In genomic region chr12:910416-910815, GRCh38 we compare ENCODE assay signal across 12 cellular contexts. TPM values are rescaled to one million over a fixed set of nuclear protein-coding genes. Genes with fewer than 3 reads are reported as not detected.
DNase-seq lines count a peak whose midpoint lies in the region; ATAC-seq and TF ChIP-seq lines count a peak whose summit lies in the region.
"Had no signal": no experiment of that assay in that cellular context is flagged by ENCODE, and none has a peak within 500 bp of the region (broad histone marks: within the 10 kb centered on the region; RNA-seq: fewer than 3 reads in every experiment).

No MANE protein-coding gene starts in this region.

- no peaks in the 10 kb centered on the region for H3K27me3 Mint-ChIP-seq in CD4-positive, CD25-positive, alpha-beta regulatory T cell
- H3K27me3 Mint-ChIP-seq in activated T-helper 17 cell treated with anti-CD3 and anti-CD28 coated beads, Interleukin-2, amount 50 U/mL, for 72 hours, result no peaks in the 10 kb centered on the region
- no peaks in the 10 kb centered on the region for H3K27me3 Mint-ChIP-seq in naive B cell

- TF ChIP-seq CTCF in A673 (conservative IDR thresholded peaks at IDR 0.05; ENCODE audit: low read depth, low read length), result no peak

- no peak overlapping the region for H3K4me3 ChIP-seq in A673 (ENCODE audit: low read depth, low read length, poor library complexity, severe bottlenecking)
- H3K4me3 ChIP-seq in CD4-positive, CD25-positive, alpha-beta regulatory T cell (ENCODE audit: low read depth, low read length), result no peak overlapping the region

- intact Hi-C loops in A673 (cut with micrococcal nuclease; ENCODE audit: unreplicated experiment), result no loop called here

- H3K36me3 ChIP-seq in A673 (ENCODE audit: insufficient read depth, low read length, poor library complexity, severe bottlenecking), result peaks cover 84% of the 10 kb centered on the region
- H3K36me3 ChIP-seq in CD4-positive, CD25-positive, alpha-beta regulatory T cell (ENCODE audit: control insufficient read depth, insufficient read depth, low read length), result peaks cover 95% of the 10 kb centered on the region

- no peaks in the 10 kb centered on the region for H3K27me3 ChIP-seq in A673 (replicated peaks; ENCODE audit: insufficient read depth, low read depth, low read length, poor library complexity)
- H3K27me3 ChIP-seq in CD4-positive, CD25-positive, alpha-beta regulatory T cell (ENCODE audit: control insufficient read depth, insufficient read depth, low read length), result no peaks in the 10 kb centered on the region

- H3K4me1 Mint-ChIP-seq in CD4-positive, CD25-positive, alpha-beta regulatory T cell, result peaks cover 11 to 22% (median 18%) of the 10 kb centered on the region in 4 donors
- H3K4me1 Mint-ChIP-seq in activated T-helper 17 cell treated with anti-CD3 and anti-CD28 coated beads, Interleukin-2, amount 50 U/mL, for 72 hours, result no peaks in the 10 kb centered on the region
- peaks cover 8 to 21% (median 13%) of the 10 kb centered on the region in 3 donors for H3K4me1 Mint-ChIP-seq in naive B cell

- peak overlapping the region; percentile 15 for H3K27ac ChIP-seq in A673 (ENCODE audit: low read depth, low read length, poor library complexity, severe bottlenecking)
- H3K27ac ChIP-seq in CD4-positive, CD25-positive, alpha-beta regulatory T cell (ENCODE audit: insufficient read depth, low read length, poor library complexity, severe bottlenecking), result no peak overlapping the region

- H3K27ac Mint-ChIP-seq in CD4-positive, CD25-positive, alpha-beta regulatory T cell, result peak overlapping the region in 2 of 3 donors; percentile 1 to 71
- peak overlapping the region; percentile 50 for H3K27ac Mint-ChIP-seq in activated T-helper 17 cell treated with anti-CD3 and anti-CD28 coated beads, Interleukin-2, amount 50 U/mL, for 72 hours
- H3K27ac Mint-ChIP-seq in naive B cell, result peak overlapping the region in 5 of 6 donors; percentile 31 to 89 (median 63)

- no TSS peak for BruUV-seq in A673 (replicated peaks; lab: Mats Ljungman, UMichigan)

- no peak for ATAC-seq in CD4-positive, CD25-positive, alpha-beta regulatory T cell (ENCODE audit: low read depth in 2 of 2)
- no peak for ATAC-seq in activated T-helper 17 cell treated with anti-CD3 and anti-CD28 coated beads, Interleukin-2, amount 50 U/mL, for 72 hours (replicated peaks)
- no peak for ATAC-seq in naive B cell (ENCODE audit: low read depth in 2 of 2)
- ATAC-seq in GM21786 (IDR thresholded peaks at IDR 0.05; ENCODE audit: unreplicated experiment), result no peak

- no peaks in the 10 kb centered on the region for H3K4me1 ChIP-seq in A673 (ENCODE audit: insufficient read depth, low read length, poor library complexity, severe bottlenecking)
- peaks cover 5% of the 10 kb centered on the region for H3K4me1 ChIP-seq in CD4-positive, CD25-positive, alpha-beta regulatory T cell (ENCODE audit: control insufficient read depth, insufficient read depth, low read length, poor library complexity, severe bottlenecking)

- H3K9me3 Mint-ChIP-seq in CD4-positive, CD25-positive, alpha-beta regulatory T cell, result no peaks in the 10 kb centered on the region
- H3K9me3 Mint-ChIP-seq in activated T-helper 17 cell treated with anti-CD3 and anti-CD28 coated beads, Interleukin-2, amount 50 U/mL, for 72 hours, result no peaks in the 10 kb centered on the region
- no peaks in the 10 kb centered on the region for H3K9me3 Mint-ChIP-seq in naive B cell

- CTCF ChIA-PET in A673 (lab: Charles Lee), result no interaction called here

- H3K9me3 ChIP-seq in A673 (ENCODE audit: low read depth, low read length, poor library complexity, severe bottlenecking), result no peaks in the 10 kb centered on the region
- no peaks in the 10 kb centered on the region for H3K9me3 ChIP-seq in CD4-positive, CD25-positive, alpha-beta regulatory T cell (ENCODE audit: control insufficient read depth in 2 of 2, low read length in 2 of 2)

- POLR2A ChIA-PET in A673 (lab: Charles Lee; ENCODE audit: low non-redundant PET), result interaction anchor here (0.6 kb wide), 1 partner anchor 139 kb away, joined by 3 read pairs; no protein-coding TSS in a partner anchor

- peaks cover 50% of the 10 kb centered on the region for H3K36me3 Mint-ChIP-seq in CD4-positive, CD25-positive, alpha-beta regulatory T cell
- peaks cover 96% of the 10 kb centered on the region for H3K36me3 Mint-ChIP-seq in activated T-helper 17 cell treated with anti-CD3 and anti-CD28 coated beads, Interleukin-2, amount 50 U/mL, for 72 hours (ENCODE audit: low read depth)
- H3K36me3 Mint-ChIP-seq in naive B cell, result peaks cover 20 to 26% of the 10 kb centered on the region in 2 donors

- DNase-seq in A673 (ENCODE audit: low spot score), result no peak
- no peak for DNase-seq in CD4-positive, CD25-positive, alpha-beta regulatory T cell
- no peak for DNase-seq in naive B cell
- DNase-seq in SW480 (ENCODE audit: low spot score), result no peak
- no peak for DNase-seq in hypothalamus (lab: John Stamatoyannopoulos, UW)
- DNase-seq: GOT3, NCI-H1436, NCI-H2029 treated with DMSO at 0.1 percent for 48 hours, NCI-H748 treated with DMSO at 0.1 percent for 48 hours, SIG-M5 had no signal

- no peak overlapping the region for H3K4me3 Mint-ChIP-seq in CD4-positive, CD25-positive, alpha-beta regulatory T cell
- no peak overlapping the region for H3K4me3 Mint-ChIP-seq in activated T-helper 17 cell treated with anti-CD3 and anti-CD28 coated beads, Interleukin-2, amount 50 U/mL, for 72 hours
- H3K4me3 Mint-ChIP-seq in naive B cell, result no peak overlapping the region

RNA-seq across cellular contexts. Expression of gene RAD52, which starts 39.1 kb away (rescaled TPM):
- 23.0 and 24.7 TPM in 2 replicates for total RNA-seq in A673 (2021)
- 13.8 TPM for total RNA-seq in CD4-positive, CD25-positive, alpha-beta regulatory T cell
- polyA plus RNA-seq in CD4-positive, CD25-positive, alpha-beta regulatory T cell, result 1 to 10 TPM; 2.6 to 5.6 (median 2.9) TPM
- 1 to 10 TPM; 5.1 to 9.3 TPM for total RNA-seq in activated T-helper 17 cell treated with anti-CD3 and anti-CD28 coated beads, Interleukin-2, amount 50 U/mL, for 72 hours
- 10 to 100 TPM in 1 of 6 donors, 1 to 10 TPM in 4, under 1 TPM in 1; 0.09 to 13.3 (median 3.0) TPM for polyA plus RNA-seq in naive B cell (ENCODE audit: low read depth in 6 of 6)
